Comparison of ENCODE assay signal across 8 cellular contexts in genomic region chr17:58344047-58344790, GRCh38. TPM values are rescaled to one million over a fixed set of nuclear protein-coding genes. Genes with fewer than 3 reads are reported as not detected.
DNase-seq lines count a peak whose midpoint lies in the region; ATAC-seq lines count a peak whose summit lies in the region.

No MANE protein-coding gene starts in this region.

- H3K4me1 Mint-ChIP-seq in activated naive CD8-positive, alpha-beta T cell (ENCODE audit: low read depth): peaks cover 91% of the 10 kb centered on the region

- peak; percentile 98 for DNase-seq in SIG-M5 treated with dmso at 0.1 percent for 504 hours (lab: John Stamatoyannopoulos, UW; ENCODE audit: unreplicated experiment)
- no peak for DNase-seq in sciatic nerve (ENCODE audit: low spot score)
- DNase-seq in mucosa of gallbladder (ENCODE audit: low spot score): no peak
- no peak for DNase-seq in NCI-H69 (lab: John Stamatoyannopoulos, UW)
- DNase-seq in retina: no peak

- ATAC-seq in GM18867 (IDR thresholded peaks at IDR 0.05; ENCODE audit: unreplicated experiment): peak; percentile 82
- ATAC-seq in HG03025 (IDR thresholded peaks at IDR 0.05; ENCODE audit: low FRiP score, unreplicated experiment): peak; percentile 73
- ATAC-seq in sciatic nerve: peak; percentile 56

- H3K4me3 Mint-ChIP-seq in activated naive CD8-positive, alpha-beta T cell: peak overlapping the region; percentile 99

- H3K27me3 Mint-ChIP-seq in activated naive CD8-positive, alpha-beta T cell: no peaks in the 10 kb centered on the region

- H3K9me3 Mint-ChIP-seq in activated naive CD8-positive, alpha-beta T cell (ENCODE audit: low read depth): no peaks in the 10 kb centered on the region

- intact Hi-C loops in sciatic nerve (cut with DNase I): no loop called here

- peaks cover 22% of the 10 kb centered on the region for H3K36me3 Mint-ChIP-seq in activated naive CD8-positive, alpha-beta T cell

- H3K27ac Mint-ChIP-seq in activated naive CD8-positive, alpha-beta T cell: peak overlapping the region; percentile 98

RNA-seq across cellular contexts. Expression of gene SUPT4H1, which starts 7.8 kb away (rescaled TPM):
- total RNA-seq in sciatic nerve (62.2 TPM), mucosa of gallbladder (72.4 TPM)

RNA-seq across cellular contexts. Expression of gene TSPOAP1, which starts 15.6 kb away (rescaled TPM):
- total RNA-seq in sciatic nerve: 17.8 TPM
- 30.2 TPM for total RNA-seq in mucosa of gallbladder
